In genomic region chr4:168487821-168488162, GRCh38 we compare ENCODE assay signal across 1 cellular context.
TF ChIP-seq lines count a peak whose summit lies in the region.

No MANE protein-coding gene starts in this region.

TF ChIP-seq in A549, 52 proteins besides CTCF, POLR2A, EP300 and RAD21:
- TF ChIP-seq MAX (IDR thresholded peaks at IDR 0.05) = no peak
- TF ChIP-seq ESRRA (IDR thresholded peaks at IDR 0.05; ENCODE audit: borderline replicate concordance, low read length) = peak; percentile 61; the same call in 1 of the 2 replicates
- no peak for TF ChIP-seq HDAC2 (IDR thresholded peaks at IDR 0.05)
- TF ChIP-seq MAZ (IDR thresholded peaks at IDR 0.05; ENCODE audit: borderline replicate concordance, low read depth, low read length) = no peak
